ENCODE assay signal across 17 cellular contexts in genomic region chr4:107643021-107643420, GRCh38.
DNase-seq lines count a peak whose midpoint lies in the region; ATAC-seq, FAIRE-seq and TF ChIP-seq lines count a peak whose summit lies in the region.
"Had no signal": no experiment of that assay in that cellular context is flagged by ENCODE, and none has a peak within 500 bp of the region (broad histone marks: within the 10 kb centered on the region; RNA-seq: fewer than 3 reads in every experiment).

No MANE protein-coding gene starts in this region.

- H3K27me3 ChIP-seq in bronchial epithelial cell (ENCODE audit: control insufficient read depth, insufficient read depth, low read length) (no peaks in the 10 kb centered on the region), aorta (ENCODE audit: control insufficient read depth in 1 of 2, insufficient read depth in 2 of 2, low read length in 1 of 2) (no peaks in the 10 kb centered on the region), dorsolateral prefrontal cortex (no peaks in the 10 kb centered on the region)

- DNase-seq in MV-4-11 (lab: John Stamatoyannopoulos, UW) (peak; percentile 19), bronchial epithelial cell (ENCODE audit: low read depth) (no peak), fibroblast of villous mesenchyme (ENCODE audit: low read depth) (peak; percentile 65), foreskin melanocyte (no peak), aorta (no peak), EL (no peak), dorsolateral prefrontal cortex (no peak)
- DNase-seq: ACHN; C1 segment of cervical spinal cord; Calu3; CD4-positive, alpha-beta T cell; DMS 273 treated with DMSO at 0.1 percent for 48 hours; GOT3 had no signal

- intact Hi-C loops in aorta (cut with DNase I) = no loop called here
- intact Hi-C loops in dorsolateral prefrontal cortex (cut with DNase I) = no loop called here

- ATAC-seq in aorta (ENCODE audit: low FRiP score) = no peak
- ATAC-seq: GM12878 had no signal

- no peak overlapping the region for H3K4me3 ChIP-seq in bronchial epithelial cell (ENCODE audit: low read depth, low read length)
- no peak overlapping the region for H3K4me3 ChIP-seq in fibroblast of villous mesenchyme (ENCODE audit: low read depth, low read length)
- H3K4me3 ChIP-seq in aorta (ENCODE audit: low read length in 2 of 2) = no peak overlapping the region
- H3K4me3 ChIP-seq in dorsolateral prefrontal cortex = no peak overlapping the region
- H3K4me3 ChIP-seq: GM12878, HAP-1 had no signal

- H3K36me3 ChIP-seq in bronchial epithelial cell (ENCODE audit: control insufficient read depth, insufficient read depth, low read length) (peaks cover 6% of the 10 kb centered on the region), aorta (ENCODE audit: control insufficient read depth in 1 of 2, insufficient read depth in 2 of 2, low read length in 1 of 2) (peaks cover 0 to 8% of the 10 kb centered on the region in 2 donors)
- H3K36me3 ChIP-seq: HAP-1 had no signal

- FAIRE-seq in bronchial epithelial cell (lab: Jason Lieb, UNC) = peak; percentile 75
- FAIRE-seq: GM12878 had no signal

- no peaks in the 10 kb centered on the region for H3K9me3 ChIP-seq in aorta (ENCODE audit: control insufficient read depth, low read length)
- H3K9me3 ChIP-seq: HAP-1 had no signal

- TF ChIP-seq CTCF in 22Rv1 (IDR thresholded peaks at IDR 0.05) = no peak
- TF ChIP-seq CTCF in bronchial epithelial cell (IDR thresholded peaks at IDR 0.05; ENCODE audit: insufficient read depth, low read length, severe bottlenecking) = no peak
- TF ChIP-seq CTCF in fibroblast of villous mesenchyme (IDR thresholded peaks at IDR 0.05; ENCODE audit: insufficient read depth, low read depth, low read length) = no peak
- no peak for TF ChIP-seq CTCF in dorsolateral prefrontal cortex (IDR thresholded peaks at IDR 0.05 in 54 of 56, conservative IDR thresholded peaks at IDR 0.05 in 2 of 56; ENCODE audit: low read depth in 1 of 56, partially characterized antibody in 56 of 56)

- WGBS in aorta, 2 donors = 85 to 96% methylated on average over 7 of the region's 7 CpGs

- H3K27ac ChIP-seq in 22Rv1 (peak overlapping the region; percentile 91), aorta (ENCODE audit: low read depth in 1 of 2, low read length in 2 of 2) (no peak overlapping the region), dorsolateral prefrontal cortex (no peak overlapping the region)
- H3K27ac ChIP-seq: HL-60 had no signal

- peaks cover 0 to 5% of the 10 kb centered on the region in 2 donors for H3K4me1 ChIP-seq in aorta (ENCODE audit: control insufficient read depth in 1 of 2, insufficient read depth in 2 of 2, low read length in 2 of 2)

Comparison
In these comparisons a context has a peak if more than half of its experiments do, and no peak if none do; other contexts are left out.
1. DNase-seq: peak in MV-4-11 (single experiment) and fibroblast of villous mesenchyme (single experiment); none in bronchial epithelial cell (single experiment), foreskin melanocyte (single experiment), aorta (0 of 2), EL (single experiment) and dorsolateral prefrontal cortex (0 of 10).